Comparison of ENCODE assay signal across 8 cellular contexts in the genomic region with DNA sequence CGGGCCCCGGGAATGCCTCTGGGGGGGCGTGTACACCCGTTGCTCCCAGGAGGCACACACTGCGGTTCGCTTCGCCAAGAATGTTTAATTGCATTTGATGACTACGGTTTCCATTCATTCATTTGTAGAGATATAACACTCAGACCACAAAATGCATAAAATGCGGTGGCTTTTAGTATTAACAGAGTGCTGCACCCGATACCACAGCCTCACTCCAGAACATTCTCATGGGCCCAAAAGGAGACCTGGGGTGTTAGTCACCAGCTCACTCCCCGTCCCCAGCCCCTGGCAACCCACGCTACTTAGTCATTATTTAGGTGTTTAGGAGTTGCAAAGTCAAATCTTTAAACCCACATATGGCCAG. TPM values are rescaled to one million over a fixed set of nuclear protein-coding genes. Genes with fewer than 3 reads are reported as not detected.
DNase-seq lines count a peak whose midpoint lies in the region; ATAC-seq and TF ChIP-seq lines count a peak whose summit lies in the region.

No MANE protein-coding gene starts in this region.

- no peak for TF ChIP-seq CTCF in epithelial cell of esophagus (IDR thresholded peaks at IDR 0.05; ENCODE audit: insufficient read depth, low read depth, low read length, missing control alignments)

- DNase-seq in HCEC 1CT (peak; percentile 85), epithelial cell of esophagus (ENCODE audit: low read depth) (peak; percentile 79), Right ventricle myocardium superior (no peak)
- peak; percentile 64 to 71 for DNase-seq in activated CD4-positive, alpha-beta T cell treated with anti-CD3 and anti-CD28 coated beads for 4 hours
- DNase-seq in stimulated activated CD4-positive, alpha-beta T cell treated with anti-CD3 and anti-CD28 coated beads, TNF-alpha, amount 100 ng/mL, for 48 hours (ENCODE audit: low read depth in 3 of 3): peak; percentile 56 to 78 (median 65)

- ATAC-seq in GM18858 (IDR thresholded peaks at IDR 0.05; ENCODE audit: unreplicated experiment) (no peak), HG03135 (IDR thresholded peaks at IDR 0.05; ENCODE audit: unreplicated experiment) (no peak), Right ventricle myocardium superior (ENCODE audit: poor library complexity) (no peak), GM18870 (IDR thresholded peaks at IDR 0.05; ENCODE audit: unreplicated experiment) (no peak)

- intact Hi-C loops in Right ventricle myocardium superior (cut with DNase I): no loop called here

- no peak overlapping the region for H3K4me3 ChIP-seq in epithelial cell of esophagus (ENCODE audit: low read length)

RNA-seq across cellular contexts. Expression of gene HCN2, which starts 21.8 kb away (rescaled TPM):
- 4.1 TPM for total RNA-seq in Right ventricle myocardium superior

RNA-seq across cellular contexts. Expression of gene POLRMT, which starts 21.8 kb away (rescaled TPM):
- total RNA-seq in Right ventricle myocardium superior: 54.5 TPM

RNA-seq across cellular contexts. Expression of gene FGF22, which starts 28.2 kb away (rescaled TPM):
- not detected for total RNA-seq in Right ventricle myocardium superior

RNA-seq across cellular contexts. Expression of gene BSG, which starts 39.1 kb away (rescaled TPM):
- total RNA-seq in Right ventricle myocardium superior: 1,928 TPM

RNA-seq across cellular contexts. Expression of gene RNF126, which starts 51.5 kb away (rescaled TPM):
- 21.2 TPM for total RNA-seq in Right ventricle myocardium superior
